Comparison of ENCODE assay signal across 22 cellular contexts in genomic region chr13:25225970-25226369, GRCh38. TPM values are rescaled to one million over a fixed set of nuclear protein-coding genes. Genes with fewer than 3 reads are reported as not detected.
"Had no signal": no experiment of that assay in that cellular context is flagged by ENCODE, and none has a peak within 500 bp of the region (broad histone marks: within the 10 kb centered on the region; RNA-seq: fewer than 3 reads in every experiment).

No MANE protein-coding gene starts in this region.

- H3K36me3 Mint-ChIP-seq: stimulated activated effector memory CD8-positive, alpha-beta T cell treated with anti-CD3 and anti-CD28 coated beads, Interleukin-12 subunit alpha, Interleukin-12 subunit beta, amount 100 ng/mL, for 72 hours had no signal

- H3K4me3 Mint-ChIP-seq: activated CD4-positive, alpha-beta T cell treated with anti-CD3 and anti-CD28 coated beads, Interleukin-2, amount 10 ng/mL, durations not matched to agents 7 days and 5 days; activated CD8-positive, alpha-beta T cell treated with anti-CD3 and anti-CD28 coated beads, Interleukin-2, amount 10 ng/mL, durations not matched to agents 7 days and 5 days; activated naive CD8-positive, alpha-beta T cell treated with anti-CD3 and anti-CD28 coated beads, Interleukin-2, amount 50 U/mL, for 24 hours; activated T-helper 1 cell treated with anti-CD3 and anti-CD28 coated beads, Interleukin-12 subunit alpha, Interleukin-12 subunit beta, Interleukin-2, Interleukin-4 antibody, amounts not matched to agents 30 ng/mL and 10 ng/mL and 1 ng/mL, durations not matched to agents 14 hours and 24 hours and 36 hours; naive thymus-derived CD4-positive, alpha-beta T cell; neural crest cell; stimulated activated effector memory CD8-positive, alpha-beta T cell treated with anti-CD3 and anti-CD28 coated beads, Interleukin-12 subunit alpha, Interleukin-12 subunit beta, amount 100 ng/mL, for 72 hours; stimulated activated naive CD8-positive, alpha-beta T cell treated with anti-CD3 and anti-CD28 coated beads, Interleukin-15, amount 100 ng/mL, for 72 hours had no signal

- DNase-seq: activated CD4-positive, alpha-beta T cell treated with anti-CD3 and anti-CD28 coated beads, Interleukin-2, amount 10 ng/mL, durations not matched to agents 7 days and 5 days; activated CD4-positive, CD25-positive, alpha-beta regulatory T cell; activated CD8-positive, alpha-beta T cell treated with anti-CD3 and anti-CD28 coated beads, Interleukin-2, amount 10 ng/mL, durations not matched to agents 7 days and 5 days; activated gamma-delta T cell; activated naive CD4-positive, alpha-beta T cell treated with anti-CD3 and anti-CD28 coated beads, Interleukin-2, amount 50 U/mL, for 16 hours; activated naive CD8-positive, alpha-beta T cell treated with anti-CD3 and anti-CD28 coated beads, Interleukin-2, amount 50 U/mL, for 24 hours; effector CD4-positive, alpha-beta T cell; erythroblast; foreskin fibroblast; heart right ventricle; kidney; left lung; naive thymus-derived CD4-positive, alpha-beta T cell; occipital lobe; posterior cingulate gyrus; right lobe of liver; stimulated activated CD4-positive, alpha-beta T cell treated with anti-CD3 and anti-CD28 coated beads, Interleukin-1b, Interleukin-23, amount 100 ng/mL, for 48 hours; stimulated activated naive CD8-positive, alpha-beta T cell treated with anti-CD3 and anti-CD28 coated beads, Interleukin-15, amount 100 ng/mL, for 72 hours; T-helper 9 cell had no signal

- H3K27ac Mint-ChIP-seq: activated CD4-positive, alpha-beta T cell treated with anti-CD3 and anti-CD28 coated beads, Interleukin-2, amount 10 ng/mL, durations not matched to agents 7 days and 5 days; activated CD8-positive, alpha-beta T cell treated with anti-CD3 and anti-CD28 coated beads, Interleukin-2, amount 10 ng/mL, durations not matched to agents 7 days and 5 days; activated naive CD8-positive, alpha-beta T cell treated with anti-CD3 and anti-CD28 coated beads, Interleukin-2, amount 50 U/mL, for 24 hours; activated T-helper 1 cell treated with anti-CD3 and anti-CD28 coated beads, Interleukin-12 subunit alpha, Interleukin-12 subunit beta, Interleukin-2, Interleukin-4 antibody, amounts not matched to agents 30 ng/mL and 10 ng/mL and 1 ng/mL, durations not matched to agents 14 hours and 24 hours and 36 hours; naive thymus-derived CD4-positive, alpha-beta T cell; stimulated activated effector memory CD8-positive, alpha-beta T cell treated with anti-CD3 and anti-CD28 coated beads, Interleukin-12 subunit alpha, Interleukin-12 subunit beta, amount 100 ng/mL, for 72 hours; stimulated activated naive CD8-positive, alpha-beta T cell treated with anti-CD3 and anti-CD28 coated beads, Interleukin-15, amount 100 ng/mL, for 72 hours had no signal

- H3K4me1 Mint-ChIP-seq: activated CD4-positive, alpha-beta T cell treated with anti-CD3 and anti-CD28 coated beads, Interleukin-2, amount 10 ng/mL, durations not matched to agents 7 days and 5 days; activated naive CD8-positive, alpha-beta T cell treated with anti-CD3 and anti-CD28 coated beads, Interleukin-2, amount 50 U/mL, for 24 hours; naive thymus-derived CD4-positive, alpha-beta T cell; neural crest cell; stimulated activated effector memory CD8-positive, alpha-beta T cell treated with anti-CD3 and anti-CD28 coated beads, Interleukin-12 subunit alpha, Interleukin-12 subunit beta, amount 100 ng/mL, for 72 hours; stimulated activated naive CD8-positive, alpha-beta T cell treated with anti-CD3 and anti-CD28 coated beads, Interleukin-15, amount 100 ng/mL, for 72 hours had no signal

- ATAC-seq: activated CD8-positive, alpha-beta T cell treated with anti-CD3 and anti-CD28 coated beads, Interleukin-2, amount 10 ng/mL, durations not matched to agents 7 days and 5 days; activated naive CD8-positive, alpha-beta T cell treated with anti-CD3 and anti-CD28 coated beads, Interleukin-2, amount 50 U/mL, for 24 hours; heart right ventricle; left lung; naive thymus-derived CD4-positive, alpha-beta T cell; stimulated activated effector memory CD8-positive, alpha-beta T cell treated with anti-CD3 and anti-CD28 coated beads, Interleukin-12 subunit alpha, Interleukin-12 subunit beta, amount 100 ng/mL, for 72 hours; stimulated activated naive CD8-positive, alpha-beta T cell treated with anti-CD3 and anti-CD28 coated beads, Interleukin-15, amount 100 ng/mL, for 72 hours had no signal

- H3K9me3 Mint-ChIP-seq: activated CD4-positive, alpha-beta T cell treated with anti-CD3 and anti-CD28 coated beads, Interleukin-2, amount 10 ng/mL, durations not matched to agents 7 days and 5 days; activated naive CD8-positive, alpha-beta T cell treated with anti-CD3 and anti-CD28 coated beads, Interleukin-2, amount 50 U/mL, for 24 hours; activated T-helper 1 cell treated with anti-CD3 and anti-CD28 coated beads, Interleukin-12 subunit alpha, Interleukin-12 subunit beta, Interleukin-2, Interleukin-4 antibody, amounts not matched to agents 30 ng/mL and 10 ng/mL and 1 ng/mL, durations not matched to agents 14 hours and 24 hours and 36 hours; neural crest cell; stimulated activated effector memory CD8-positive, alpha-beta T cell treated with anti-CD3 and anti-CD28 coated beads, Interleukin-12 subunit alpha, Interleukin-12 subunit beta, amount 100 ng/mL, for 72 hours; stimulated activated naive CD8-positive, alpha-beta T cell treated with anti-CD3 and anti-CD28 coated beads, Interleukin-15, amount 100 ng/mL, for 72 hours had no signal

RNA-seq across cellular contexts. Expression of gene AMER2, which starts 53.9 kb away (rescaled TPM):
- total RNA-seq: activated CD4-positive, alpha-beta T cell treated with anti-CD3 and anti-CD28 coated beads, Interleukin-2, amount 10 ng/mL, durations not matched to agents 7 days and 5 days; activated CD8-positive, alpha-beta T cell treated with anti-CD3 and anti-CD28 coated beads, Interleukin-2, amount 10 ng/mL, durations not matched to agents 7 days and 5 days; activated T-helper 1 cell treated with anti-CD3 and anti-CD28 coated beads, Interleukin-12 subunit alpha, Interleukin-12 subunit beta, Interleukin-2, Interleukin-4 antibody, amounts not matched to agents 30 ng/mL and 10 ng/mL and 1 ng/mL, durations not matched to agents 14 hours and 24 hours and 36 hours; heart right ventricle; naive thymus-derived CD4-positive, alpha-beta T cell; right lobe of liver had no signal
